8 cellular contexts compared by ENCODE assay signal in the genomic region with DNA sequence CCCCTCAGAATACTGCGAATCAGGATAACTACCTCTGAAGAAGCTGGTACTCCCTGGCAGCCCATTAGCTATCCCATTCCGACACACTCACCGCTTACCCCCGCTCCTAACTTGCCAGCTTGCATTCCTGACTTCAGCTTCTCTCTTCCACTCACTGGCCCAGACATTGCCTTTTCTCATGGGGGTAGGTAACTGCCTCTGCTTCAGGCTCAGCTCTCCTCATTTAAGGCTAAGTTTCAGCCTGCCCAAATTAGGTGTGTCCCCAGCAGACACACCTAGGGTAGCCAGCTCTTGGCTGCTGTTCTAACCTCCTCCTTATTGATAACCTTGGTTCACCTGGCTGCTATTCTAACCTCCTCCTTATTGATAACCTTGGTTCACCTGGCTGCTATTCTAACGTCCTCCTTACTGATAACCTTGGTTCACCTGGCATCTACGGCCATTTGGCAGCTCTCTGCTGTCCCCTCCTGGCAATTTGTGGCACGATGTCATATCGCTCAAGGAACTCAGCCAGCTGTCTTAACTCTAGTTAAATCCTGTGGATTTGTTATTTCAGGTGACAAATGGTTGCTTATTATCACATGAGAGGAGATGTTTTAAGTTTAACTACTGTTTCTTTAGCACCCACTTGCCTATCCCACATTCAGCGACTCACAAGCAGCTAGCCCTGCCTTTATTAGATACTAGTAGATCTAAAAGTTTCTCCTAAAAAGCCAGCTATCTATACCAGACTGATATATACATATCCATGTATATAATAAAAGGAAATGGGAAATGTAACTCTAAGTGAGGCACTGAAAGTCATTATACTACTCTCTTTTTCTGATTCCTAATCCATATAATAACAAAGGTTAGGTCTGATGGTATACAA.
DNase-seq lines count a peak whose midpoint lies in the region; ATAC-seq and TF ChIP-seq lines count a peak whose summit lies in the region.

No MANE protein-coding gene starts in this region.

- ATAC-seq in WTC11 (peak; percentile 95), HG02973 (IDR thresholded peaks at IDR 0.05; ENCODE audit: unreplicated experiment) (no peak), GM18873 (IDR thresholded peaks at IDR 0.05; ENCODE audit: low FRiP score, unreplicated experiment) (no peak)

- H3K27me3 Mint-ChIP-seq in WTC11 (ENCODE audit: low read depth), result peaks cover 60% of the 10 kb centered on the region

- H3K36me3 Mint-ChIP-seq in WTC11, result no peaks in the 10 kb centered on the region

- H3K4me1 Mint-ChIP-seq in WTC11, result peaks cover 18% of the 10 kb centered on the region

- WGBS in liver, result 43% methylated on average over 9 of the region's 9 CpGs

- no peak overlapping the region for H3K9ac ChIP-seq in liver (ENCODE audit: low read depth in 1 of 2, low read length in 2 of 2)

- no peaks in the 10 kb centered on the region for H3K4me1 ChIP-seq in liver (ENCODE audit: control insufficient read depth in 4 of 4, insufficient read depth in 4 of 4, low read length in 3 of 4)

- H3K4me3 ChIP-seq in liver (ENCODE audit: low read depth in 1 of 3, low read length in 3 of 3), result no peak overlapping the region

- H3K4me3 Mint-ChIP-seq in WTC11, result no peak overlapping the region

- no peaks in the 10 kb centered on the region for H3K36me3 ChIP-seq in liver (ENCODE audit: control insufficient read depth in 4 of 4, insufficient read depth in 3 of 4, low read depth in 1 of 4, low read length in 3 of 4)

- peak; percentile 18 to 51 for TF ChIP-seq RAD21 in liver (IDR thresholded peaks at IDR 0.05)

- peak; percentile 47 for TF ChIP-seq CTCF in GM10266 (IDR thresholded peaks at IDR 0.05; ENCODE audit: control insufficient read depth, insufficient read depth, low read depth, missing control alignments)
- TF ChIP-seq CTCF in WTC11 (IDR thresholded peaks at IDR 0.05), result peak; percentile 67
- TF ChIP-seq CTCF in liver (IDR thresholded peaks at IDR 0.05; ENCODE audit: low read depth, low read length, missing input control), result peak; percentile 30

- H3K9me3 Mint-ChIP-seq in WTC11, result no peaks in the 10 kb centered on the region

- DNase-seq in GM10266 (ENCODE audit: extremely low spot score), result peak; percentile 11
- DNase-seq in HT-29 (ENCODE audit: low spot score), result peak; percentile 58
- peak; percentile 77 for DNase-seq in WTC11 (ENCODE audit: low spot score)
- no peak for DNase-seq in activated CD4-positive, CD25-positive, alpha-beta regulatory T cell (lab: John Stamatoyannopoulos, UW)
- DNase-seq in COLO829 (ENCODE audit: low spot score), result no peak

- CTCF ChIA-PET in WTC11 (lab: Charles Lee), result interaction anchor here (0.6 to 2.9 kb wide), 38 partner anchors 8 to 1184 kb away, joined by 3 to 38 read pairs (median 4); partner anchors contain the start of genes ASTE1, CPNE4, DNAJC13 and NEK11

- POLR2A ChIA-PET in WTC11 (lab: Charles Lee), result no interaction called here

- H3K27ac ChIP-seq in liver (ENCODE audit: low read depth in 1 of 2, low read length in 2 of 2), result no peak overlapping the region

- H3K27ac Mint-ChIP-seq in WTC11, result no peak overlapping the region

- no peaks in the 10 kb centered on the region for H3K9me3 ChIP-seq in liver (ENCODE audit: control insufficient read depth in 4 of 4, low read length in 3 of 4)

- H3K27me3 ChIP-seq in liver (ENCODE audit: control insufficient read depth in 4 of 4, insufficient read depth in 4 of 4, low read length in 3 of 4), result peaks cover 0 to 2% (median 0%) of the 10 kb centered on the region in 4 donors

TF ChIP-seq in WTC11, 78 proteins besides CTCF, POLR2A, EP300 and RAD21:
- TF ChIP-seq USF1 (CRISPR knock-in tag; IDR thresholded peaks at IDR 0.05) (no peak), ELF4 (CRISPR knock-in tag; IDR thresholded peaks at IDR 0.05; ENCODE audit: low read depth) (no peak), ZNF232 (CRISPR knock-in tag; IDR thresholded peaks at IDR 0.05) (no peak), RORB (CRISPR knock-in tag; IDR thresholded peaks at IDR 0.05) (no peak), MAX (CRISPR knock-in tag; IDR thresholded peaks at IDR 0.05) (no peak), FOXP1 (CRISPR knock-in tag; IDR thresholded peaks at IDR 0.05; ENCODE audit: borderline replicate concordance) (no peak), KAT7 (CRISPR knock-in tag; IDR thresholded peaks at IDR 0.05; ENCODE audit: borderline replicate concordance) (no peak), NFE2L1 (CRISPR knock-in tag; IDR thresholded peaks at IDR 0.05) (no peak)
- TF ChIP-seq, protein P1, sequence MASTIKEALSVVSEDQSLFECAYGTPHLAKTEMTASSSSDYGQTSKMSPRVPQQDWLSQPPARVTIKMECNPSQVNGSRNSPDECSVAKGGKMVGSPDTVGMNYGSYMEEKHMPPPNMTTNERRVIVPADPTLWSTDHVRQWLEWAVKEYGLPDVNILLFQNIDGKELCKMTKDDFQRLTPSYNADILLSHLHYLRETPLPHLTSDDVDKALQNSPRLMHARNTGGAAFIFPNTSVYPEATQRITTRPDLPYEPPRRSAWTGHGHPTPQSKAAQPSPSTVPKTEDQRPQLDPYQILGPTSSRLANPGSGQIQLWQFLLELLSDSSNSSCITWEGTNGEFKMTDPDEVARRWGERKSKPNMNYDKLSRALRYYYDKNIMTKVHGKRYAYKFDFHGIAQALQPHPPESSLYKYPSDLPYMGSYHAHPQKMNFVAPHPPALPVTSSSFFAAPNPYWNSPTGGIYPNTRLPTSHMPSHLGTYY (CRISPR knock-in tag; IDR thresholded peaks at IDR 0.05), result no peak
- TF ChIP-seq, protein P2, sequence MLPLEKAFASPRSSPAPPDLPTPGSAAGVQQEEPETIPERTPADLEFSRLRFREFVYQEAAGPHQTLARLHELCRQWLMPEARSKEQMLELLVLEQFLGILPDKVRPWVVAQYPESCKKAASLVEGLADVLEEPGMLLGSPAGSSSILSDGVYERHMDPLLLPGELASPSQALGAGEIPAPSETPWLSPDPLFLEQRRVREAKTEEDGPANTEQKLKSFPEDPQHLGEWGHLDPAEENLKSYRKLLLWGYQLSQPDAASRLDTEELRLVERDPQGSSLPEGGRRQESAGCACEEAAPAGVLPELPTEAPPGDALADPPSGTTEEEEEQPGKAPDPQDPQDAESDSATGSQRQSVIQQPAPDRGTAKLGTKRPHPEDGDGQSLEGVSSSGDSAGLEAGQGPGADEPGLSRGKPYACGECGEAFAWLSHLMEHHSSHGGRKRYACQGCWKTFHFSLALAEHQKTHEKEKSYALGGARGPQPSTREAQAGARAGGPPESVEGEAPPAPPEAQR (CRISPR knock-in tag; IDR thresholded peaks at IDR 0.05), result no peak

TF ChIP-seq in liver, 16 proteins besides CTCF, POLR2A, EP300 and RAD21:
- TF ChIP-seq NR2F2 (IDR thresholded peaks at IDR 0.05) (no peak), TAF1 (conservative IDR thresholded peaks at IDR 0.05) (no peak), HNF4G (IDR thresholded peaks at IDR 0.05) (no peak), GABPA (IDR thresholded peaks at IDR 0.05 in 1 of 2, conservative IDR thresholded peaks at IDR 0.05 in 1 of 2) (no peak), REST (IDR thresholded peaks at IDR 0.05) (no peak), ATF3 (IDR thresholded peaks at IDR 0.05) (no peak), YY1 (IDR thresholded peaks at IDR 0.05) (no peak)
- TF ChIP-seq, protein P3, sequence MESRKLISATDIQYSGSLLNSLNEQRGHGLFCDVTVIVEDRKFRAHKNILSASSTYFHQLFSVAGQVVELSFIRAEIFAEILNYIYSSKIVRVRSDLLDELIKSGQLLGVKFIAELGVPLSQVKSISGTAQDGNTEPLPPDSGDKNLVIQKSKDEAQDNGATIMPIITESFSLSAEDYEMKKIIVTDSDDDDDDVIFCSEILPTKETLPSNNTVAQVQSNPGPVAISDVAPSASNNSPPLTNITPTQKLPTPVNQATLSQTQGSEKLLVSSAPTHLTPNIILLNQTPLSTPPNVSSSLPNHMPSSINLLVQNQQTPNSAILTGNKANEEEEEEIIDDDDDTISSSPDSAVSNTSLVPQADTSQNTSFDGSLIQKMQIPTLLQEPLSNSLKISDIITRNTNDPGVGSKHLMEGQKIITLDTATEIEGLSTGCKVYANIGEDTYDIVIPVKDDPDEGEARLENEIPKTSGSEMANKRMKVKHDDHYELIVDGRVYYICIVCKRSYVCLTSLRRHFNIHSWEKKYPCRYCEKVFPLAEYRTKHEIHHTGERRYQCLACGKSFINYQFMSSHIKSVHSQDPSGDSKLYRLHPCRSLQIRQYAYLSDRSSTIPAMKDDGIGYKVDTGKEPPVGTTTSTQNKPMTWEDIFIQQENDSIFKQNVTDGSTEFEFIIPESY (IDR thresholded peaks at IDR 0.05), result no peak

Comparison
In these comparisons a context has a peak if more than half of its experiments do, and no peak if none do; other contexts are left out.
1. DNase-seq: peak in GM10266 (single experiment), HT-29 (single experiment) and WTC11 (single experiment); none in activated CD4-positive, CD25-positive, alpha-beta regulatory T cell (0 of 4) and COLO829 (single experiment).
2. Peak in every context shown above with its lines, with median percentiles within 50 percentile points of each other: CTCF ChIP-seq.